ENCODE assay signal across 10 cellular contexts in genomic region chr20:32321390-32321789, GRCh38.
"Had no signal": no experiment of that assay in that cellular context is flagged by ENCODE, and none has a peak within 500 bp of the region (broad histone marks: within the 10 kb centered on the region; RNA-seq: fewer than 3 reads in every experiment).

No MANE protein-coding gene starts in this region.

- H3K4me2 ChIP-seq: neural progenitor cell had no signal

- H3K4me1 Mint-ChIP-seq: neural progenitor cell had no signal

- H2AFZ ChIP-seq: neural progenitor cell, parathyroid adenoma had no signal

- ATAC-seq: left colon had no signal

- DNase-seq: activated CD4-positive, alpha-beta T cell treated with anti-CD3 and anti-CD28 coated beads, Interleukin-2, amount 50 U/mL, for 48 hours; activated CD4-positive, CD25-positive, alpha-beta regulatory T cell treated with anti-CD3 and anti-CD28 coated beads, Interleukin-2, amount 50 U/mL, for 72 hours; activated naive CD4-positive, alpha-beta T cell; left colon; stimulated activated CD4-positive, alpha-beta T cell treated with anti-CD3 and anti-CD28 coated beads, Interleukin-12 subunit alpha, Interleukin-12 subunit beta, amount 100 ng/mL, for 4 hours; stimulated activated CD4-positive, alpha-beta T cell treated with anti-CD3 and anti-CD28 coated beads, Interleukin-2, amount 100 ng/mL, for 24 hours; T-helper 9 cell had no signal

- H3K27ac ChIP-seq: cardiac muscle cell, neural progenitor cell, parathyroid adenoma had no signal

- H3K4me1 ChIP-seq: neural progenitor cell, parathyroid adenoma had no signal

- H3K27me3 ChIP-seq: cardiac muscle cell, neural progenitor cell had no signal

- H3K9me3 Mint-ChIP-seq: neural progenitor cell had no signal

- H3K79me2 ChIP-seq: parathyroid adenoma had no signal

- H3K4me3 ChIP-seq: cardiac muscle cell, neural progenitor cell had no signal

- H3K4me3 Mint-ChIP-seq: neural progenitor cell had no signal

- H3K27ac Mint-ChIP-seq: neural progenitor cell had no signal
